In genomic region chr7:28296571-28297483, GRCh38 we compare ENCODE assay signal across 2 cellular contexts.
TF ChIP-seq lines count a peak whose summit lies in the region.

No MANE protein-coding gene starts in this region.

TF ChIP-seq in SK-N-SH treated with all-trans-retinoic acid at 6 μM for 48 hours, 23 proteins besides CTCF, POLR2A, EP300 and RAD21 (continued from another document):
- TF ChIP-seq CSRNP3 (CRISPR knock-in tag; IDR thresholded peaks at IDR 0.05) (no peak), ISL1 (CRISPR knock-in tag; IDR thresholded peaks at IDR 0.05) (no peak), ARNTL (CRISPR knock-in tag; IDR thresholded peaks at IDR 0.05; ENCODE audit: borderline replicate concordance, low read depth) (no peak), TSHZ2 (CRISPR knock-in tag; IDR thresholded peaks at IDR 0.05) (no peak), PATZ1 (CRISPR knock-in tag; IDR thresholded peaks at IDR 0.05; ENCODE audit: borderline replicate concordance) (no peak), ZFP30 (CRISPR knock-in tag; IDR thresholded peaks at IDR 0.05) (no peak), POU6F1 (CRISPR knock-in tag; IDR thresholded peaks at IDR 0.05; ENCODE audit: borderline replicate concordance, low read depth) (no peak), RARB (CRISPR knock-in tag; IDR thresholded peaks at IDR 0.05) (no peak)

TF ChIP-seq in K562, 482 proteins besides CTCF, POLR2A, EP300 and RAD21 (continued from another document):
- TF ChIP-seq, protein P1, sequence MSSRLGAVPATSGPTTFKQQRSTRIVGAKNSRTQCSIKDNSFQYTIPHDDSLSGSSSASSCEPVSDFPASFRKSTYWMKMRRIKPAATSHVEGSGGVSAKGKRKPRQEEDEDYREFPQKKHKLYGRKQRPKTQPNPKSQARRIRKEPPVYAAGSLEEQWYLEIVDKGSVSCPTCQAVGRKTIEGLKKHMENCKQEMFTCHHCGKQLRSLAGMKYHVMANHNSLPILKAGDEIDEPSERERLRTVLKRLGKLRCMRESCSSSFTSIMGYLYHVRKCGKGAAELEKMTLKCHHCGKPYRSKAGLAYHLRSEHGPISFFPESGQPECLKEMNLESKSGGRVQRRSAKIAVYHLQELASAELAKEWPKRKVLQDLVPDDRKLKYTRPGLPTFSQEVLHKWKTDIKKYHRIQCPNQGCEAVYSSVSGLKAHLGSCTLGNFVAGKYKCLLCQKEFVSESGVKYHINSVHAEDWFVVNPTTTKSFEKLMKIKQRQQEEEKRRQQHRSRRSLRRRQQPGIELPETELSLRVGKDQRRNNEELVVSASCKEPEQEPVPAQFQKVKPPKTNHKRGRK (tag; IDR thresholded peaks at IDR 0.05) = peak; percentile 70
- no peak for TF ChIP-seq CSDE1 (IDR thresholded peaks at IDR 0.05)
- 0 out of 2 replicates have a peak, but pooled peaks have one; percentile 15 for TF ChIP-seq RFX1 (IDR thresholded peaks at IDR 0.05)
- TF ChIP-seq ZBTB17 (CRISPR knock-in tag; IDR thresholded peaks at IDR 0.05) = no peak
- TF ChIP-seq RFX7 (CRISPR knock-in tag; IDR thresholded peaks at IDR 0.05) = no peak
- no peak for TF ChIP-seq MEF2A (IDR thresholded peaks at IDR 0.05; ENCODE audit: control insufficient read depth, low read depth, low read length)
- TF ChIP-seq CBX1 (IDR thresholded peaks at IDR 0.05; ENCODE audit: low read depth) = no peak
- no peak for TF ChIP-seq CREB3L1 (IDR thresholded peaks at IDR 0.05; ENCODE audit: borderline replicate concordance, low read depth)
- no peak for TF ChIP-seq STAG1 (CRISPR knock-in tag; IDR thresholded peaks at IDR 0.05; ENCODE audit: borderline replicate concordance)
- no peak for TF ChIP-seq SUPT5H (IDR thresholded peaks at IDR 0.05)
- 0 out of 2 replicates have a peak, but pooled peaks have one; percentile 13 for TF ChIP-seq TEAD4 (IDR thresholded peaks at IDR 0.05; ENCODE audit: low read length)
- no peak for TF ChIP-seq TEAD4 (CRISPR knock-in tag; IDR thresholded peaks at IDR 0.05; ENCODE audit: borderline replicate concordance)
- no peak for TF ChIP-seq ZNF740 (CRISPR knock-in tag; IDR thresholded peaks at IDR 0.05)
- TF ChIP-seq ZNF740 (tag; IDR thresholded peaks at IDR 0.05) = no peak
- no peak for TF ChIP-seq ETV1 (tag; conservative IDR thresholded peaks at IDR 0.05; ENCODE audit: low read depth)
- no peak for TF ChIP-seq HSF4 (CRISPR knock-in tag; IDR thresholded peaks at IDR 0.05; ENCODE audit: borderline replicate concordance)
- no peak for TF ChIP-seq HDAC8 (tag; IDR thresholded peaks at IDR 0.05)
- TF ChIP-seq, protein P2, sequence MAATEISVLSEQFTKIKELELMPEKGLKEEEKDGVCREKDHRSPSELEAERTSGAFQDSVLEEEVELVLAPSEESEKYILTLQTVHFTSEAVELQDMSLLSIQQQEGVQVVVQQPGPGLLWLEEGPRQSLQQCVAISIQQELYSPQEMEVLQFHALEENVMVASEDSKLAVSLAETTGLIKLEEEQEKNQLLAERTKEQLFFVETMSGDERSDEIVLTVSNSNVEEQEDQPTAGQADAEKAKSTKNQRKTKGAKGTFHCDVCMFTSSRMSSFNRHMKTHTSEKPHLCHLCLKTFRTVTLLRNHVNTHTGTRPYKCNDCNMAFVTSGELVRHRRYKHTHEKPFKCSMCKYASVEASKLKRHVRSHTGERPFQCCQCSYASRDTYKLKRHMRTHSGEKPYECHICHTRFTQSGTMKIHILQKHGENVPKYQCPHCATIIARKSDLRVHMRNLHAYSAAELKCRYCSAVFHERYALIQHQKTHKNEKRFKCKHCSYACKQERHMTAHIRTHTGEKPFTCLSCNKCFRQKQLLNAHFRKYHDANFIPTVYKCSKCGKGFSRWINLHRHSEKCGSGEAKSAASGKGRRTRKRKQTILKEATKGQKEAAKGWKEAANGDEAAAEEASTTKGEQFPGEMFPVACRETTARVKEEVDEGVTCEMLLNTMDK (IDR thresholded peaks at IDR 0.05; ENCODE audit: borderline replicate concordance, insufficient read depth, low read depth, low read length, poor library complexity, severe bottlenecking) = peak; percentile 58
- TF ChIP-seq NKRF (IDR thresholded peaks at IDR 0.05; ENCODE audit: borderline replicate concordance) = no peak
- TF ChIP-seq, protein P3, sequence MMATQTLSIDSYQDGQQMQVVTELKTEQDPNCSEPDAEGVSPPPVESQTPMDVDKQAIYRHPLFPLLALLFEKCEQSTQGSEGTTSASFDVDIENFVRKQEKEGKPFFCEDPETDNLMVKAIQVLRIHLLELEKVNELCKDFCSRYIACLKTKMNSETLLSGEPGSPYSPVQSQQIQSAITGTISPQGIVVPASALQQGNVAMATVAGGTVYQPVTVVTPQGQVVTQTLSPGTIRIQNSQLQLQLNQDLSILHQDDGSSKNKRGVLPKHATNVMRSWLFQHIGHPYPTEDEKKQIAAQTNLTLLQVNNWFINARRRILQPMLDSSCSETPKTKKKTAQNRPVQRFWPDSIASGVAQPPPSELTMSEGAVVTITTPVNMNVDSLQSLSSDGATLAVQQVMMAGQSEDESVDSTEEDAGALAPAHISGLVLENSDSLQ (IDR thresholded peaks at IDR 0.05) = no peak
- TF ChIP-seq, protein P4, sequence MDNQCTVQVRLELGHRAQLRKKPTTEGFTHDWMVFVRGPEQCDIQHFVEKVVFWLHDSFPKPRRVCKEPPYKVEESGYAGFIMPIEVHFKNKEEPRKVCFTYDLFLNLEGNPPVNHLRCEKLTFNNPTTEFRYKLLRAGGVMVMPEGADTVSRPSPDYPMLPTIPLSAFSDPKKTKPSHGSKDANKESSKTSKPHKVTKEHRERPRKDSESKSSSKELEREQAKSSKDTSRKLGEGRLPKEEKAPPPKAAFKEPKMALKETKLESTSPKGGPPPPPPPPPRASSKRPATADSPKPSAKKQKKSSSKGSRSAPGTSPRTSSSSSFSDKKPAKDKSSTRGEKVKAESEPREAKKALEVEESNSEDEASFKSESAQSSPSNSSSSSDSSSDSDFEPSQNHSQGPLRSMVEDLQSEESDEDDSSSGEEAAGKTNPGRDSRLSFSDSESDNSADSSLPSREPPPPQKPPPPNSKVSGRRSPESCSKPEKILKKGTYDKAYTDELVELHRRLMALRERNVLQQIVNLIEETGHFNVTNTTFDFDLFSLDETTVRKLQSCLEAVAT (IDR thresholded peaks at IDR 0.05) = no peak
- TF ChIP-seq SETDB1 (IDR thresholded peaks at IDR 0.05; ENCODE audit: low read length) = no peak
- peak; percentile 60; the same call in 1 of the 2 replicates for TF ChIP-seq FOXJ2 (tag; IDR thresholded peaks at IDR 0.05)
- TF ChIP-seq TAF1 (IDR thresholded peaks at IDR 0.05; ENCODE audit: control insufficient read depth, extremely low read depth, insufficient read depth, low read length, severe bottlenecking) = no peak
- TF ChIP-seq CLOCK (CRISPR knock-in tag; IDR thresholded peaks at IDR 0.05; ENCODE audit: borderline replicate concordance) = no peak
- no peak for TF ChIP-seq MYC (IDR thresholded peaks at IDR 0.05; ENCODE audit: low read depth, low read length)
- no peak for TF ChIP-seq MYC (CRISPR knock-in tag; IDR thresholded peaks at IDR 0.05; ENCODE audit: borderline replicate concordance, low read depth)
- TF ChIP-seq BRCA1 (IDR thresholded peaks at IDR 0.05) = no peak
- no peak for TF ChIP-seq BRCA1 (CRISPR knock-in tag; IDR thresholded peaks at IDR 0.05)
- TF ChIP-seq ZBTB8A (IDR thresholded peaks at IDR 0.05; ENCODE audit: partially characterized antibody) = no peak
- TF ChIP-seq CEBPG (CRISPR knock-in tag; IDR thresholded peaks at IDR 0.05) = no peak
- no peak for TF ChIP-seq CEBPG (tag; conservative IDR thresholded peaks at IDR 0.05 in 1 of 2, IDR thresholded peaks at IDR 0.05 in 1 of 2)
- no peak for TF ChIP-seq ETS2 (tag; IDR thresholded peaks at IDR 0.05; ENCODE audit: borderline replicate concordance, poor library complexity, severe bottlenecking)
- TF ChIP-seq SMARCA5 (IDR thresholded peaks at IDR 0.05) = no peak
- TF ChIP-seq DIDO1 (tag; IDR thresholded peaks at IDR 0.05; ENCODE audit: low read depth) = no peak
- TF ChIP-seq SREBF1 (IDR thresholded peaks at IDR 0.05; ENCODE audit: borderline replicate concordance, low read depth, low read length) = no peak
